Comparison of ENCODE assay signal across 6 cellular contexts in the genomic region with DNA sequence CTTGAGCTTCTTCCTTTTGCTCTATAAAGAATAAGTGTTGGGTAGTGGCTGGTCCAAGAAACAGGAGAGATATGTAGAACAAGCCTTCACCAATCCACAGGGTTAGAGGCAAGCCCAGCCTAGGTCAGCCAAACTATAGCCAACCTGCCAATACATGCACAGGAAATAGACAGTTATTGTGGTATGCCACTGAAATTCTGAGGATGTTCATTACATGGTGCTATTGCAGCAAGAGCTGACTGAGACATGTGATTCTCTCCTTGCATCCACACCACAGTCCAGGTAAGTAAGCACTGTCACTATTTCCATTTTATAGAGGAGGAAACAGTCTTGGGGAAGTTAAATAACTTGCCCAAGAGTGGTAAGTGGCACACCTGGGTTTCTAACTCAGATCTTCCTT.
"Had no signal": no experiment of that assay in that cellular context is flagged by ENCODE, and none has a peak within 500 bp of the region (broad histone marks: within the 10 kb centered on the region; RNA-seq: fewer than 3 reads in every experiment).

No MANE protein-coding gene starts in this region.

- H3K4me3 ChIP-seq: K562 had no signal

- H3K4me1 Mint-ChIP-seq: IgD-negative memory B cell had no signal

- H3K27ac Mint-ChIP-seq: IgD-negative memory B cell had no signal

- FAIRE-seq: HTR-8/SVneo, K562 had no signal

- H3K36me3 Mint-ChIP-seq: IgD-negative memory B cell had no signal

- H3K27ac ChIP-seq: HL-60 had no signal

- H3K27me3 Mint-ChIP-seq: IgD-negative memory B cell had no signal

- ATAC-seq: K562 had no signal

- DNase-seq: IMR-90, KBM-7 had no signal
